Comparison of ENCODE assay signal across 8 cellular contexts in genomic region chr16:88650749-88651275, GRCh38. TPM values are rescaled to one million over a fixed set of nuclear protein-coding genes. Genes with fewer than 3 reads are reported as not detected.
DNase-seq lines count a peak whose midpoint lies in the region; ATAC-seq lines count a peak whose summit lies in the region.

TSS of gene CYBA (minus strand) at chr16:88651053. CDS start at chr16:88651013, 40 bp downstream.

- peak; percentile 39 for ATAC-seq in GM18499 (IDR thresholded peaks at IDR 0.05; ENCODE audit: insufficient read depth, unreplicated experiment)
- peak; percentile 55 for ATAC-seq in HG02623 (IDR thresholded peaks at IDR 0.05; ENCODE audit: unreplicated experiment)
- ATAC-seq in naive B cell (ENCODE audit: low read depth in 2 of 2): peak; percentile 78 to 80
- peak; percentile 86 to 87 for ATAC-seq in stimulated activated naive B cell treated with anti-CD40 and anti-IgM and Interleukin-4, amounts not matched to agents 10 μg/mL and 1 μg/mL and 100 μg/mL, for 72 hours (replicated peaks)

- H3K27me3 Mint-ChIP-seq in naive B cell: no peaks in the 10 kb centered on the region
- no peaks in the 10 kb centered on the region for H3K27me3 Mint-ChIP-seq in stimulated activated naive B cell treated with anti-CD40 and anti-IgM and Interleukin-4, amounts not matched to agents 10 μg/mL and 1 μg/mL and 100 μg/mL, for 72 hours

- peaks cover 7 to 17% of the 10 kb centered on the region in 2 donors for H3K4me1 ChIP-seq in esophagus (ENCODE audit: control insufficient read depth in 2 of 2, insufficient read depth in 2 of 2, low read length in 1 of 2)

- H3K9me3 ChIP-seq in esophagus (ENCODE audit: control insufficient read depth in 2 of 2, insufficient read depth in 1 of 2, low read depth in 1 of 2, low read length in 1 of 2): no peaks in the 10 kb centered on the region

- H3K4me3 ChIP-seq in esophagus (ENCODE audit: low read depth in 1 of 2, low read length in 2 of 2): peak within 1 kb of the TSS; percentile 59 to 62

- H3K4me3 Mint-ChIP-seq in naive B cell: peak within 1 kb of the TSS; percentile 92 to 98 (median 94)
- H3K4me3 Mint-ChIP-seq in stimulated activated naive B cell treated with anti-CD40 and anti-IgM and Interleukin-4, amounts not matched to agents 10 μg/mL and 1 μg/mL and 100 μg/mL, for 72 hours: peak within 1 kb of the TSS; percentile 92 to 96

- DNase-seq in NCI-H69 (lab: John Stamatoyannopoulos, UW) (peak; percentile 35), naive B cell (peak; percentile 91), NCI-H774 (lab: John Stamatoyannopoulos, UW) (no peak)
- DNase-seq in activated CD8-positive, alpha-beta memory T cell treated with anti-CD3 and anti-CD28 coated beads, Interleukin-2, amount 50 U/mL, for 4 hours: peak; percentile 77
- peak; percentile 94 for DNase-seq in stimulated activated naive B cell treated with anti-CD40 and anti-IgM and Interleukin-4, amounts not matched to agents 10 μg/mL and 1 μg/mL and 100 μg/mL, for 72 hours

- no peaks in the 10 kb centered on the region for H3K9me3 Mint-ChIP-seq in naive B cell
- no peaks in the 10 kb centered on the region for H3K9me3 Mint-ChIP-seq in stimulated activated naive B cell treated with anti-CD40 and anti-IgM and Interleukin-4, amounts not matched to agents 10 μg/mL and 1 μg/mL and 100 μg/mL, for 72 hours

- peak within 1 kb of the TSS; percentile 98 to 99 (median 99) for H3K27ac Mint-ChIP-seq in naive B cell
- peak within 1 kb of the TSS; percentile 98 for H3K27ac Mint-ChIP-seq in stimulated activated naive B cell treated with anti-CD40 and anti-IgM and Interleukin-4, amounts not matched to agents 10 μg/mL and 1 μg/mL and 100 μg/mL, for 72 hours

- peaks cover 2 to 38% of the 10 kb centered on the region in 2 donors for H3K36me3 ChIP-seq in esophagus (ENCODE audit: control insufficient read depth in 2 of 2, insufficient read depth in 2 of 2, low read length in 1 of 2)

- 1% methylated on average over 41 of the region's 41 CpGs for WGBS in esophagus, 2 donors

- no peaks in the 10 kb centered on the region for H3K27me3 ChIP-seq in esophagus (ENCODE audit: control insufficient read depth in 1 of 2, insufficient read depth in 2 of 2, low read length in 2 of 2)

- H3K4me1 Mint-ChIP-seq in naive B cell: peaks cover 22 to 42% (median 39%) of the 10 kb centered on the region in 3 donors
- H3K4me1 Mint-ChIP-seq in stimulated activated naive B cell treated with anti-CD40 and anti-IgM and Interleukin-4, amounts not matched to agents 10 μg/mL and 1 μg/mL and 100 μg/mL, for 72 hours: peaks cover 33 to 64% of the 10 kb centered on the region in 2 donors

- peak within 1 kb of the TSS; percentile 61 to 71 for H3K27ac ChIP-seq in esophagus (ENCODE audit: low read depth in 2 of 2, low read length in 1 of 2)

- H3K36me3 Mint-ChIP-seq in naive B cell: peaks cover 0 to 6% of the 10 kb centered on the region in 2 donors
- peaks cover 49% of the 10 kb centered on the region in 2 donors for H3K36me3 Mint-ChIP-seq in stimulated activated naive B cell treated with anti-CD40 and anti-IgM and Interleukin-4, amounts not matched to agents 10 μg/mL and 1 μg/mL and 100 μg/mL, for 72 hours

RNA-seq across cellular contexts. Expression of gene CYBA, which starts in this region (rescaled TPM):
- 10 to 100 TPM; 58.5 to 67.8 TPM for polyA plus RNA-seq in esophagus
- polyA plus RNA-seq in naive B cell (ENCODE audit: low read depth in 6 of 6): 1,000 to 10,000 TPM; 1,408 to 2,468 (median 1,616) TPM

Comparison
In these comparisons a context has a peak if more than half of its experiments do, and no peak if none do; other contexts are left out.
1. RNA of gene CYBA (polyA plus RNA-seq): 1,408 to 2,468 TPM in naive B cell; 58.5 to 67.8 TPM in esophagus; every median in the first group is over 10 times any median in the second.
2. Peak in every context shown above with its lines, with median percentiles within 50 percentile points of each other: ATAC-seq.